Comparison of ENCODE assay signal across 16 cellular contexts in the genomic region with DNA sequence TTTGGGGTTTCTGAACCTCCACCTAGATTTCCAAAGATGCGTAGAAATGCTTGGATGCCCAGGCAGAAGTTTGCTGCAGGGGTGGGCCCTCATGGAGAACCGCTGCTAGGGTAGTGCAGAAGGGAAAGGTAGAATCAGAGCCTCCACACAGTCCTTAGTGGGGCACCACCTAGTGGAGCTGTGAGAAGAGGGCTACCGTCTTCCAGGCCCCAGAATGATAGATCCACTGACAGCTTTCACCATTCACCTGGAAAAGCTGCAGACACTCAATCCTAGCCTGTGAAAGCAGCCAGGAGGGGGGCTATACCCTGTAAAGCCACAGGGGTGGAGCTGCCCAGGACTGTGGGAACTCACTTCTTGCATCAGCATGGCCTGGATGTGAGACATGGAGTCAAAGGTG. TPM values are rescaled to one million over a fixed set of nuclear protein-coding genes. Genes with fewer than 3 reads are reported as not detected.
DNase-seq lines count a peak whose midpoint lies in the region; ATAC-seq and TF ChIP-seq lines count a peak whose summit lies in the region.
"Had no signal": no experiment of that assay in that cellular context is flagged by ENCODE, and none has a peak within 500 bp of the region (broad histone marks: within the 10 kb centered on the region; RNA-seq: fewer than 3 reads in every experiment).

No MANE protein-coding gene starts in this region.

- H3K4me1 ChIP-seq in OCI-LY3 (ENCODE audit: low read length), result no peaks in the 10 kb centered on the region

- H3K9ac ChIP-seq in OCI-LY3 (ENCODE audit: low read length), result no peak overlapping the region

- CTCF ChIA-PET in AG04450 (lab: Charles Lee), result interaction anchor here (0.9 to 1.5 kb wide), 4 partner anchors 33 to 285 kb away, joined by 3 to 5 read pairs (median 3); partner anchors contain the start of gene PTBP3

- no peak overlapping the region for H2AFZ ChIP-seq in OCI-LY3 (ENCODE audit: low read depth, low read length)

- peaks cover 4% of the 10 kb centered on the region for H3K9me3 ChIP-seq in AG04450 (ENCODE audit: control insufficient read depth, insufficient read depth, low read length)
- no peaks in the 10 kb centered on the region for H3K9me3 ChIP-seq in OCI-LY3 (ENCODE audit: insufficient read depth, low read length)

- no peak for ATAC-seq in GM18861 (IDR thresholded peaks at IDR 0.05; ENCODE audit: unreplicated experiment)
- no peak for ATAC-seq in GM21825 (IDR thresholded peaks at IDR 0.05; ENCODE audit: unreplicated experiment)
- ATAC-seq: activated naive CD4-positive, alpha-beta T cell treated with anti-CD3 and anti-CD28 coated beads, Interleukin-2, amount 50 U/mL, for 72 hours had no signal

- no peak overlapping the region for H3K4me3 ChIP-seq in AG04450 (ENCODE audit: low read depth, low read length)
- H3K4me3 ChIP-seq in GM12865 (ENCODE audit: low read depth, low read length), result no peak overlapping the region
- no peak overlapping the region for H3K4me3 ChIP-seq in OCI-LY3 (ENCODE audit: low read length)
- H3K4me3 ChIP-seq in fibroblast of mammary gland (ENCODE audit: control insufficient read depth, low read depth, low read length), result no peak overlapping the region

- H3K4me2 ChIP-seq in OCI-LY3 (ENCODE audit: low read length), result no peak overlapping the region

- no peaks in the 10 kb centered on the region for H3K27me3 ChIP-seq in AG04450 (ENCODE audit: control insufficient read depth, insufficient read depth, low read length)
- no peaks in the 10 kb centered on the region for H3K27me3 ChIP-seq in OCI-LY3 (ENCODE audit: low read depth, low read length)

- H3K79me2 ChIP-seq in OCI-LY3 (ENCODE audit: low read length), result no peaks in the 10 kb centered on the region

- TF ChIP-seq CTCF in AG04450 (IDR thresholded peaks at IDR 0.05; ENCODE audit: low read depth, low read length) (peak; percentile 18; the same call in 1 of the 2 replicates), GM12865 (IDR thresholded peaks at IDR 0.05; ENCODE audit: insufficient read depth, low read depth, low read length, missing control alignments) (peak; percentile 38), OCI-LY3 (IDR thresholded peaks at IDR 0.05; ENCODE audit: low read depth, low read length) (peak; percentile 17; the same call in 1 of the 2 replicates), fibroblast of mammary gland (conservative IDR thresholded peaks at IDR 0.05; ENCODE audit: control insufficient read depth, insufficient read depth, low read depth, low read length) (peak; percentile 7)

- no peaks in the 10 kb centered on the region for H3K36me3 ChIP-seq in OCI-LY3 (replicated peaks; ENCODE audit: low read depth, low read length)

- H3K27ac ChIP-seq in AG04450 (ENCODE audit: low read depth, low read length) (no peak overlapping the region), OCI-LY3 (ENCODE audit: low read length) (no peak overlapping the region)

- POLR2A ChIA-PET in AG04450 (lab: Yijun Ruan, JAX), result no interaction called here

- DNase-seq in AG04450 (ENCODE audit: low read depth, low spot score) (no peak), GM12865 (ENCODE audit: low read depth) (peak; percentile 38), fibroblast of mammary gland (ENCODE audit: low read depth) (no peak), MV-4-11 (lab: John Stamatoyannopoulos, UW) (no peak), T-helper 2 cell (no peak)
- DNase-seq: activated CD4-positive, alpha-beta T cell treated with anti-CD3 and anti-CD28 coated beads for 1 hour; caudate nucleus; glutamatergic neuron; IMR-90; NCI-H1436; NCI-H446 treated with DMSO at 0.1 percent for 48 hours; stimulated activated CD4-positive, alpha-beta T cell treated with anti-CD3 and anti-CD28 coated beads, Interleukin-12 subunit alpha, Interleukin-12 subunit beta, amount 100 ng/mL, for 4 hours had no signal

- no peaks in the 10 kb centered on the region for H4K20me1 ChIP-seq in OCI-LY3 (ENCODE audit: insufficient read depth, low read length)

RNA-seq across cellular contexts. Expression of gene HSDL2, which starts 13.3 kb away (rescaled TPM):
- polyA plus RNA-seq in AG04450 (2011; rRNA removed), result 35.7 and 47.0 TPM in 2 replicates
- polyA minus RNA-seq in AG04450 (2011; rRNA and poly(A)+ RNA removed), result 32.5 and 60.0 TPM in 2 replicates

RNA-seq across cellular contexts. Expression of gene PTBP3, which starts 33.2 kb away (rescaled TPM):
- 28.7 and 34.8 TPM in 2 replicates for polyA plus RNA-seq in AG04450 (2011; rRNA removed)
- polyA minus RNA-seq in AG04450 (2011; rRNA and poly(A)+ RNA removed), result 64.1 and 65.0 TPM in 2 replicates
